Comparison of ENCODE assay signal across 8 cellular contexts in the genomic region with DNA sequence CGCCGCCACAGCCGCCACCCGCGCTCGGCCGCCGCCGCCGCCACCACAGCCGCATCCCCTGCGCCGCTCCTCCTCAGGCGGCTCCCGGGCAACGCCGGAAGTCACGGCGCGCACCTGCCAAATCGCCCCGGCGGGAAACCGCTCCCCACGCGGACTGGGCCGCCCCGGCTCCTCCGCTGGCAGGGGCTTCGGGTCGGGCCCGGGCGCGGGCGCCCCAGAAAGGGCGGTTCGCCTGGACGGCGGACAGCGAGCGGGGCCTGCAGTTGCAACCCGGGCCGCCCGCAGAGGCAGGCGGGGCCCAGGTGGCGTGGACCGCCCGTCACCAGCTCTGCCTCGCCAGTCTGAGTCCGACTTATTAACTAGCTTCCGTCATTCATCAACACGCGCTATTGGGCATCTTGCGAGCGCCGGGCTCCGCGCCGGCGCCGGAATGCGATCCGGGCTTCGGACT. TPM values are rescaled to one million over a fixed set of nuclear protein-coding genes. Genes with fewer than 3 reads are reported as not detected.
DNase-seq lines count a peak whose midpoint lies in the region; ATAC-seq and TF ChIP-seq lines count a peak whose summit lies in the region.

A gene with protein sequence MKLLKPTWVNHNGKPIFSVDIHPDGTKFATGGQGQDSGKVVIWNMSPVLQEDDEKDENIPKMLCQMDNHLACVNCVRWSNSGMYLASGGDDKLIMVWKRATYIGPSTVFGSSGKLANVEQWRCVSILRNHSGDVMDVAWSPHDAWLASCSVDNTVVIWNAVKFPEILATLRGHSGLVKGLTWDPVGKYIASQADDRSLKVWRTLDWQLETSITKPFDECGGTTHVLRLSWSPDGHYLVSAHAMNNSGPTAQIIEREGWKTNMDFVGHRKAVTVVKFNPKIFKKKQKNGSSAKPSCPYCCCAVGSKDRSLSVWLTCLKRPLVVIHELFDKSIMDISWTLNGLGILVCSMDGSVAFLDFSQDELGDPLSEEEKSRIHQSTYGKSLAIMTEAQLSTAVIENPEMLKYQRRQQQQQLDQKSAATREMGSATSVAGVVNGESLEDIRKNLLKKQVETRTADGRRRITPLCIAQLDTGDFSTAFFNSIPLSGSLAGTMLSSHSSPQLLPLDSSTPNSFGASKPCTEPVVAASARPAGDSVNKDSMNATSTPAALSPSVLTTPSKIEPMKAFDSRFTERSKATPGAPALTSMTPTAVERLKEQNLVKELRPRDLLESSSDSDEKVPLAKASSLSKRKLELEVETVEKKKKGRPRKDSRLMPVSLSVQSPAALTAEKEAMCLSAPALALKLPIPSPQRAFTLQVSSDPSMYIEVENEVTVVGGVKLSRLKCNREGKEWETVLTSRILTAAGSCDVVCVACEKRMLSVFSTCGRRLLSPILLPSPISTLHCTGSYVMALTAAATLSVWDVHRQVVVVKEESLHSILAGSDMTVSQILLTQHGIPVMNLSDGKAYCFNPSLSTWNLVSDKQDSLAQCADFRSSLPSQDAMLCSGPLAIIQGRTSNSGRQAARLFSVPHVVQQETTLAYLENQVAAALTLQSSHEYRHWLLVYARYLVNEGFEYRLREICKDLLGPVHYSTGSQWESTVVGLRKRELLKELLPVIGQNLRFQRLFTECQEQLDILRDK (minus strand): TSS at position 93 of the 451 bp plus-strand sequence. CDS start 257 bp downstream, outside the sequence.

- TF ChIP-seq CTCF in coronary artery (IDR thresholded peaks at IDR 0.05) (no peak), left lung (IDR thresholded peaks at IDR 0.05) (no peak)

- H3K4me1 ChIP-seq in ACC112 (ENCODE audit: control insufficient read depth, insufficient read depth, low read length, unreplicated experiment) (peaks cover 5% of the 10 kb centered on the region), left lung (peaks cover 11 to 51% of the 10 kb centered on the region in 2 donors)

- peaks cover 47% of the 10 kb centered on the region for H3K79me2 ChIP-seq in ACC112 (ENCODE audit: control insufficient read depth, insufficient read depth, low read length, unreplicated experiment)

- H3K27ac ChIP-seq in ACC112 (ENCODE audit: low read depth, low read length) (peak within 1 kb of the TSS; percentile 90), coronary artery (peak within 1 kb of the TSS; percentile 79 to 95), left lung (peak within 1 kb of the TSS; percentile 96 to 98)

- no peaks in the 10 kb centered on the region; the same call in 1 of the 2 replicates for H3K36me3 ChIP-seq in ACC112 (ENCODE audit: insufficient read depth, low read length)
- peaks cover 0 to 25% of the 10 kb centered on the region in 2 donors for H3K36me3 ChIP-seq in left lung

- DNase-seq in NCI-H345 (lab: John Stamatoyannopoulos, UW) (peak; percentile 70), coronary artery (ENCODE audit: low spot score) (peak; percentile 85), left lung (peak; percentile 75 to 96)
- DNase-seq in activated CD4-positive, alpha-beta T cell treated with anti-CD3 and anti-CD28 coated beads for 48 hours: peak; percentile 91
- peak; percentile 88 for DNase-seq in stimulated activated CD4-positive, alpha-beta T cell treated with anti-CD3 and anti-CD28 coated beads, Interleukin-4, amount 100 ng/mL, for 1 hour

- intact Hi-C loops in left lung (cut with DNase I): no loop called here

- no peaks in the 10 kb centered on the region for H3K27me3 ChIP-seq in ACC112 (ENCODE audit: insufficient read depth, low read length)
- no peaks in the 10 kb centered on the region for H3K27me3 ChIP-seq in left lung

- peak within 1 kb of the TSS; percentile 85 for H2AFZ ChIP-seq in ACC112 (ENCODE audit: low read length, unreplicated experiment)

- peak within 1 kb of the TSS; percentile 98 for H3K4me3 ChIP-seq in ACC112 (ENCODE audit: low read depth, low read length)
- peak within 1 kb of the TSS; percentile 81 for H3K4me3 ChIP-seq in coronary artery
- H3K4me3 ChIP-seq in left lung: peak within 1 kb of the TSS; percentile 87 to 96

- ATAC-seq in GM18861 (IDR thresholded peaks at IDR 0.05; ENCODE audit: unreplicated experiment) (peak; percentile 35), HG03095 (IDR thresholded peaks at IDR 0.05; ENCODE audit: unreplicated experiment) (peak; percentile 30), left lung (peak; percentile 77)

- no peaks in the 10 kb centered on the region for H3K9me3 ChIP-seq in left lung

RNA-seq across cellular contexts. Expression of the gene that starts here (rescaled TPM):
- total RNA-seq in left lung: 10 to 100 TPM; 18.4 to 27.7 TPM

Comparison
In these comparisons a context has a peak if more than half of its experiments do, and no peak if none do; other contexts are left out.
1. Peak in every context shown above with its lines: DNase-seq, ATAC-seq, H3K4me3 ChIP-seq and H3K27ac ChIP-seq.